27 cellular contexts compared by ENCODE assay signal in genomic region chr4:176406736-176407135, GRCh38.
"Had no signal": no experiment of that assay in that cellular context is flagged by ENCODE, and none has a peak within 500 bp of the region (broad histone marks: within the 10 kb centered on the region; RNA-seq: fewer than 3 reads in every experiment).

No MANE protein-coding gene starts in this region.

- H3K27me3 Mint-ChIP-seq: activated CD4-positive, alpha-beta memory T cell treated with anti-CD3 and anti-CD28 coated beads for 36 hours; activated CD4-positive, alpha-beta T cell treated with anti-CD3 and anti-CD28 coated beads, Interleukin-2, amount 10 ng/mL, durations not matched to agents 24 days and 14 days; activated naive CD4-positive, alpha-beta T cell treated with anti-CD3 and anti-CD28 coated beads, Interleukin-2, amount 10 ng/mL, durations not matched to agents 7 days and 5 days; activated naive CD8-positive, alpha-beta T cell treated with anti-CD3 and anti-CD28 coated beads, Interleukin-2, amount 10 ng/mL, durations not matched to agents 7 days and 5 days; stimulated activated memory B cell treated with anti-CD40 and anti-IgM and Interleukin-4, amounts not matched to agents 10 μg/mL and 1 μg/mL and 100 μg/mL, for 72 hours had no signal

- H3K4me3 ChIP-seq: left lung, lower lobe of right lung, smooth muscle cell, thyroid gland, upper lobe of left lung, vagina had no signal

- H3K4me1 ChIP-seq: left lung, lower lobe of right lung, thyroid gland, upper lobe of left lung, vagina had no signal

- H3K36me3 ChIP-seq: left lung, lower lobe of right lung, thyroid gland, upper lobe of left lung, vagina had no signal

- H3K4me2 ChIP-seq: smooth muscle cell had no signal

- H3K27me3 ChIP-seq: foreskin keratinocyte, left lung, thyroid gland, upper lobe of left lung, vagina had no signal

- H3K36me3 Mint-ChIP-seq: activated CD4-positive, alpha-beta memory T cell treated with anti-CD3 and anti-CD28 coated beads for 36 hours; activated naive CD4-positive, alpha-beta T cell treated with anti-CD3 and anti-CD28 coated beads, Interleukin-2, amount 10 ng/mL, durations not matched to agents 7 days and 5 days; activated naive CD8-positive, alpha-beta T cell treated with anti-CD3 and anti-CD28 coated beads, Interleukin-2, amount 10 ng/mL, durations not matched to agents 7 days and 5 days; natural killer cell; stimulated activated memory B cell treated with anti-CD40 and anti-IgM and Interleukin-4, amounts not matched to agents 10 μg/mL and 1 μg/mL and 100 μg/mL, for 72 hours had no signal

- H3K4me3 Mint-ChIP-seq: activated CD4-positive, alpha-beta memory T cell treated with anti-CD3 and anti-CD28 coated beads for 36 hours; activated CD4-positive, alpha-beta T cell treated with anti-CD3 and anti-CD28 coated beads, Interleukin-2, amount 10 ng/mL, durations not matched to agents 24 days and 14 days; activated naive CD4-positive, alpha-beta T cell treated with anti-CD3 and anti-CD28 coated beads, Interleukin-2, amount 10 ng/mL, durations not matched to agents 7 days and 5 days; activated naive CD8-positive, alpha-beta T cell treated with anti-CD3 and anti-CD28 coated beads, Interleukin-2, amount 10 ng/mL, durations not matched to agents 7 days and 5 days; natural killer cell; stimulated activated memory B cell treated with anti-CD40 and anti-IgM and Interleukin-4, amounts not matched to agents 10 μg/mL and 1 μg/mL and 100 μg/mL, for 72 hours; stimulated activated naive CD8-positive, alpha-beta T cell treated with anti-CD3 and anti-CD28 coated beads, Interleukin-15, amount 100 ng/mL, for 72 hours had no signal

- DNase-seq: activated CD4-positive, alpha-beta memory T cell treated with anti-CD3 and anti-CD28 coated beads for 36 hours; activated CD4-positive, alpha-beta T cell treated with anti-CD3 and anti-CD28 coated beads, Interleukin-2, amount 10 ng/mL, durations not matched to agents 24 days and 14 days; activated CD4-positive, CD25-positive, alpha-beta regulatory T cell treated with anti-CD3 and anti-CD28 coated beads, Interleukin-2, amount 50 U/mL, for 72 hours; activated CD8-positive, alpha-beta memory T cell treated with anti-CD3 and anti-CD28 coated beads, Interleukin-2, amount 50 U/mL, for 4 hours; activated gamma-delta T cell; activated naive CD4-positive, alpha-beta T cell treated with anti-CD3 and anti-CD28 coated beads, Interleukin-2, amount 10 ng/mL, durations not matched to agents 7 days and 5 days; activated naive CD8-positive, alpha-beta T cell treated with anti-CD3 and anti-CD28 coated beads, Interleukin-2, amount 10 ng/mL, durations not matched to agents 7 days and 5 days; activated T-cell treated with anti-CD3 and anti-CD28 coated beads, Interleukin-2, amount 50 U/mL, for 1 hour; amniotic stem cell; dermis blood vessel endothelial cell; effector CD4-positive, alpha-beta T cell; foreskin keratinocyte; kidney glomerular epithelial cell; left lung; lower lobe of right lung; mesenchymal stem cell; natural killer cell; stimulated activated CD4-positive, alpha-beta T cell treated with anti-CD3 and anti-CD28 coated beads, Interleukin-1b, Interleukin-23, amount 100 ng/mL, for 48 hours; stimulated activated CD4-positive, alpha-beta T cell treated with anti-CD3 and anti-CD28 coated beads, Interleukin-4, amount 100 ng/mL, for 4 hours; stimulated activated CD8-positive, alpha-beta memory T cell treated with anti-CD3 and anti-CD28 coated beads, Interleukin-4, amount 100 ng/mL, for 48 hours; stimulated activated naive CD8-positive, alpha-beta T cell treated with anti-CD3 and anti-CD28 coated beads, Interleukin-15, amount 100 ng/mL, for 72 hours; T-helper 2 cell; thyroid gland; upper lobe of left lung had no signal

- H3K9me3 Mint-ChIP-seq: activated CD4-positive, alpha-beta memory T cell treated with anti-CD3 and anti-CD28 coated beads for 36 hours; activated CD4-positive, alpha-beta T cell treated with anti-CD3 and anti-CD28 coated beads, Interleukin-2, amount 10 ng/mL, durations not matched to agents 24 days and 14 days; activated naive CD4-positive, alpha-beta T cell treated with anti-CD3 and anti-CD28 coated beads, Interleukin-2, amount 10 ng/mL, durations not matched to agents 7 days and 5 days; activated naive CD8-positive, alpha-beta T cell treated with anti-CD3 and anti-CD28 coated beads, Interleukin-2, amount 10 ng/mL, durations not matched to agents 7 days and 5 days; stimulated activated memory B cell treated with anti-CD40 and anti-IgM and Interleukin-4, amounts not matched to agents 10 μg/mL and 1 μg/mL and 100 μg/mL, for 72 hours had no signal

- H3K9me3 ChIP-seq: left lung, lower lobe of right lung, thyroid gland, upper lobe of left lung, vagina had no signal

- H3K27ac Mint-ChIP-seq: activated CD4-positive, alpha-beta memory T cell treated with anti-CD3 and anti-CD28 coated beads for 36 hours; activated CD4-positive, alpha-beta T cell treated with anti-CD3 and anti-CD28 coated beads, Interleukin-2, amount 10 ng/mL, durations not matched to agents 24 days and 14 days; activated naive CD4-positive, alpha-beta T cell treated with anti-CD3 and anti-CD28 coated beads, Interleukin-2, amount 10 ng/mL, durations not matched to agents 7 days and 5 days; activated naive CD8-positive, alpha-beta T cell treated with anti-CD3 and anti-CD28 coated beads, Interleukin-2, amount 10 ng/mL, durations not matched to agents 7 days and 5 days; natural killer cell; stimulated activated memory B cell treated with anti-CD40 and anti-IgM and Interleukin-4, amounts not matched to agents 10 μg/mL and 1 μg/mL and 100 μg/mL, for 72 hours; stimulated activated naive CD8-positive, alpha-beta T cell treated with anti-CD3 and anti-CD28 coated beads, Interleukin-15, amount 100 ng/mL, for 72 hours had no signal

- H3K4me1 Mint-ChIP-seq: activated CD4-positive, alpha-beta T cell treated with anti-CD3 and anti-CD28 coated beads, Interleukin-2, amount 10 ng/mL, durations not matched to agents 24 days and 14 days; activated naive CD4-positive, alpha-beta T cell treated with anti-CD3 and anti-CD28 coated beads, Interleukin-2, amount 10 ng/mL, durations not matched to agents 7 days and 5 days; activated naive CD8-positive, alpha-beta T cell treated with anti-CD3 and anti-CD28 coated beads, Interleukin-2, amount 10 ng/mL, durations not matched to agents 7 days and 5 days; natural killer cell; stimulated activated memory B cell treated with anti-CD40 and anti-IgM and Interleukin-4, amounts not matched to agents 10 μg/mL and 1 μg/mL and 100 μg/mL, for 72 hours; stimulated activated naive CD8-positive, alpha-beta T cell treated with anti-CD3 and anti-CD28 coated beads, Interleukin-15, amount 100 ng/mL, for 72 hours had no signal

- H3K27ac ChIP-seq: foreskin keratinocyte, left lung, lower lobe of right lung, thyroid gland, upper lobe of left lung, vagina had no signal
